Comparison of ENCODE assay signal across 2 cellular contexts in genomic region chr9:3447813-3448212, GRCh38.
TF ChIP-seq lines count a peak whose summit lies in the region.

No MANE protein-coding gene starts in this region.

TF ChIP-seq in neural cell, 6 proteins besides CTCF, POLR2A, EP300 and RAD21 (continued from another document):
- no peak for TF ChIP-seq REST (IDR thresholded peaks at IDR 0.05; ENCODE audit: borderline replicate concordance)
TF ChIP-seq in neural cell: peak in this region for 0.

TF ChIP-seq in GM23338, 12 proteins besides CTCF, POLR2A, EP300 and RAD21 (continued from another document):
- TF ChIP-seq ZNF462 (CRISPR knock-in tag; IDR thresholded peaks at IDR 0.05) = no peak
- no peak for TF ChIP-seq EZH2 (IDR thresholded peaks at IDR 0.05; ENCODE audit: low read depth, unreplicated experiment)
- no peak for TF ChIP-seq NANOG (IDR thresholded peaks at IDR 0.05; ENCODE audit: borderline replicate concordance)
- TF ChIP-seq JUNB (IDR thresholded peaks at IDR 0.05; ENCODE audit: unreplicated experiment) = no peak
- TF ChIP-seq POLR2AphosphoS5 (IDR thresholded peaks at IDR 0.05; ENCODE audit: low read depth) = no peak
- TF ChIP-seq ZNF114 (CRISPR knock-in tag; IDR thresholded peaks at IDR 0.05) = no peak
- no peak for TF ChIP-seq STAT1 (IDR thresholded peaks at IDR 0.05; ENCODE audit: unreplicated experiment)
- TF ChIP-seq CREB1 (CRISPR knock-in tag; IDR thresholded peaks at IDR 0.05; ENCODE audit: low read depth) = no peak
- no peak for TF ChIP-seq EZH2phosphoT487 (IDR thresholded peaks at IDR 0.05; ENCODE audit: unreplicated experiment)
- TF ChIP-seq ZNF331 (CRISPR knock-in tag; IDR thresholded peaks at IDR 0.05; ENCODE audit: low read depth) = no peak
- TF ChIP-seq REST (IDR thresholded peaks at IDR 0.05; ENCODE audit: unreplicated experiment) = no peak
